ENCODE assay signal across 15 cellular contexts in the genomic region with DNA sequence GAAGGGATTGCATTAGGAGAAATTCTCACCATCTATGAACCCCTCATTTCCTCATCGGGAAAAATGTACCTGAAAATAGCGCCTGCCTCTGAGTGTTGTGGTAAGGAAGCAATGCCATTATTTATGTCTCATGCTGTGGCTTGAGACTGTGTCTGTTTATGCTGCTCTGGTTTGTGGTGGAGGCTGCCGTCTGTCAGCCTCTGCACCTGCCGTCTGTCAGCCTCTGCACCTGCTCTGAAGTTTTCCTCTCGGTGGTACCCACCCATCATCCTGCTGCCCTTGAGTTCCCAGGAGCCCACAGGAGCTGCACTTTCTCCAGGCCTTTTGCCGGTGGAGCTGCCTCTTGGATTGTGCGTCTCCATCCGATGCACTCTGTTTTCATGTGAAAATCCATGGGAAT.
"Had no signal": no experiment of that assay in that cellular context is flagged by ENCODE, and none has a peak within 500 bp of the region (broad histone marks: within the 10 kb centered on the region; RNA-seq: fewer than 3 reads in every experiment).

No MANE protein-coding gene starts in this region.

- H3K4me3 Mint-ChIP-seq: natural killer cell; neural crest cell; stimulated activated naive B cell treated with anti-CD40 and anti-IgM and Interleukin-4, amounts not matched to agents 10 μg/mL and 1 μg/mL and 100 μg/mL, for 72 hours had no signal

- H3K4me1 Mint-ChIP-seq: natural killer cell; stimulated activated naive B cell treated with anti-CD40 and anti-IgM and Interleukin-4, amounts not matched to agents 10 μg/mL and 1 μg/mL and 100 μg/mL, for 72 hours had no signal

- ATAC-seq: esophagus mucosa; heart left ventricle; left lung; mucosa of descending colon; natural killer cell; stimulated activated naive B cell treated with anti-CD40 and anti-IgM and Interleukin-4, amounts not matched to agents 10 μg/mL and 1 μg/mL and 100 μg/mL, for 72 hours had no signal

- H3K36me3 Mint-ChIP-seq: natural killer cell; stimulated activated naive B cell treated with anti-CD40 and anti-IgM and Interleukin-4, amounts not matched to agents 10 μg/mL and 1 μg/mL and 100 μg/mL, for 72 hours had no signal

- H3K27ac Mint-ChIP-seq: natural killer cell; stimulated activated naive B cell treated with anti-CD40 and anti-IgM and Interleukin-4, amounts not matched to agents 10 μg/mL and 1 μg/mL and 100 μg/mL, for 72 hours had no signal

- DNase-seq: effector memory CD4-positive, alpha-beta T cell; heart left ventricle; hippocampal formation; kidney glomerular epithelial cell; left lung; mucosa of descending colon; natural killer cell; stimulated activated CD4-positive, alpha-beta T cell treated with anti-CD3 and anti-CD28 coated beads, Interleukin-2, amount 100 ng/mL, for 24 hours; stimulated activated CD4-positive, alpha-beta T cell treated with anti-CD3 and anti-CD28 coated beads, Interleukin-4, amount 100 ng/mL, for 4 hours; stimulated activated naive B cell treated with anti-CD40 and anti-IgM and Interleukin-4, amounts not matched to agents 10 μg/mL and 1 μg/mL and 100 μg/mL, for 72 hours; stomach; substantia nigra; transverse colon had no signal
